ENCODE assay signal across 33 cellular contexts in the genomic region with DNA sequence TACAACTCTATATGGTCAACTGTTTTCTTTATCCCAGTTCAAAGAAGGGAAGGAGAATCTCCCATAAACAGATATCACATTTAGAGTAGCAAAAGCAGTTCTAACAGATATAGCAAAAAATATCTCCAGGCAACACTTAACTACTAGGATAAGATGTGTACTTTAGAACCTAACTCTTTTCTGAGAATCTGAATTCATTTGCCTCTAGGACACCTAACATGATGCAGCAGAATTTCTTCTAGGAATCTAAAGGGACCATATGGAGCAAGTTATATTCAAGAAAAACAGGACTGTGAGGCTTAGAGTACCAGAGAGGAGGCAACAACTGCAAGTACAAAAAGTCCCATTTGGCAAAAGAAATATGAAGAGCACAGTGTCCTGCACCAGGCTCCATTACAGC. TPM values are rescaled to one million over a fixed set of nuclear protein-coding genes. Genes with fewer than 3 reads are reported as not detected.
DNase-seq lines count a peak whose midpoint lies in the region; ATAC-seq, FAIRE-seq and TF ChIP-seq lines count a peak whose summit lies in the region.
"Had no signal": no experiment of that assay in that cellular context is flagged by ENCODE, and none has a peak within 500 bp of the region (broad histone marks: within the 10 kb centered on the region; RNA-seq: fewer than 3 reads in every experiment).

No MANE protein-coding gene starts in this region.

- POLR2A ChIA-PET in K562 (lab: Yijun Ruan, JAX): no interaction called here
- POLR2A ChIA-PET in Caco-2 (lab: Charles Lee): no interaction called here

- BruUV-seq in K562 (replicated peaks; lab: Mats Ljungman, UMichigan) (no TSS peak), Caco-2 (replicated peaks; lab: Mats Ljungman, UMichigan) (no TSS peak)

- peaks cover 22% of the 10 kb centered on the region for H3K9me3 Mint-ChIP-seq in Caco-2 (ENCODE audit: unreplicated experiment)
- H3K9me3 Mint-ChIP-seq: CD4-positive, alpha-beta T cell had no signal

- no peaks in the 10 kb centered on the region for H3K9me1 ChIP-seq in K562 (ENCODE audit: control insufficient read depth, insufficient read depth, low read length)

- H3K9ac ChIP-seq in K562 (ENCODE audit: insufficient read depth in 1 of 2, low read depth in 2 of 2, low read length in 2 of 2): peak overlapping the region in 1 of 2 experiments; percentile 20; a peak in 1 of 4 replicates
- H3K9ac ChIP-seq: BLaER1; BLaER1 treated with 17β-estradiol and CSF1 and Interleukin-3, amounts not matched to agents 10 nM and 100 nM had no signal

- in situ Hi-C loops in K562 (cut with MboI): no loop called here

- no peaks in the 10 kb centered on the region for H3K27me3 ChIP-seq in K562 (ENCODE audit: control insufficient read depth in 2 of 2, insufficient read depth in 2 of 2, low read length in 2 of 2)
- H3K27me3 ChIP-seq in Caco-2 (replicated peaks; ENCODE audit: control insufficient read depth, insufficient read depth, low read length): no peaks in the 10 kb centered on the region
- H3K27me3 ChIP-seq: BLaER1; BLaER1 treated with 17β-estradiol and CSF1 and Interleukin-3, amounts not matched to agents 10 nM and 100 nM had no signal

- no peak for TF ChIP-seq POLR2A in K562 (conservative IDR thresholded peaks at IDR 0.05)

- H3K79me2 ChIP-seq in K562 (ENCODE audit: control insufficient read depth, insufficient read depth, low read length): no peaks in the 10 kb centered on the region

- FAIRE-seq in K562 (lab: Jason Lieb, UNC): no peak
- FAIRE-seq: A204.1, A549, D721Med had no signal

- no peaks in the 10 kb centered on the region for H3K36me3 Mint-ChIP-seq in Caco-2 (ENCODE audit: insufficient read depth, unreplicated experiment)
- H3K36me3 Mint-ChIP-seq: CD14-positive monocyte; CD4-positive, CD25-positive, alpha-beta regulatory T cell; CD8-positive, alpha-beta T cell had no signal

- TF ChIP-seq RAD21 in K562 (CRISPR knock-in tag; conservative IDR thresholded peaks at IDR 0.05 in 1 of 2, IDR thresholded peaks at IDR 0.05 in 1 of 2): no peak

- H4K20me1 ChIP-seq in K562 (replicated peaks; ENCODE audit: control insufficient read depth, insufficient read depth, low read length): no peaks in the 10 kb centered on the region
- H4K20me1 ChIP-seq: BLaER1; BLaER1 treated with 17β-estradiol and CSF1 and Interleukin-3, amounts not matched to agents 10 nM and 100 nM had no signal

- H3K4me3 ChIP-seq in K562 (no peak overlapping the region), Caco-2 (ENCODE audit: low read depth, low read length) (no peak overlapping the region)
- H3K4me3 ChIP-seq: A549; BLaER1; BLaER1 treated with 17β-estradiol and CSF1 and Interleukin-3, amounts not matched to agents 10 nM and 100 nM had no signal

- intact Hi-C loops in K562 (cut with micrococcal nuclease) (no loop called here), Caco-2 (cut with micrococcal nuclease; ENCODE audit: unreplicated experiment) (no loop called here)

- DNase-seq in K562 (ENCODE audit: extremely low read depth in 1 of 4, low spot score in 3 of 4) (peak in 1 of 4 experiments; percentile 21), Caco-2 (no peak), HK-2 (ENCODE audit: unreplicated experiment) (no peak)
- DNase-seq: 8988T; ACHN; AML-193; BE2C; C1 segment of cervical spinal cord; Calu3; CD4-positive, alpha-beta memory T cell; CD4-positive, alpha-beta T cell; CD4-positive, CD25-positive, alpha-beta regulatory T cell; CD8-positive, alpha-beta memory T cell; CD8-positive, alpha-beta T cell; COR-L47; DMS 273 treated with DMSO at 0.1 percent for 48 hours; DMS153; DMS53; DMS79; DMS79 treated with DMSO at 0.1 percent for 48 hours; DND-41; EL had no signal

- H3K27ac ChIP-seq in C4-2B (peak overlapping the region; percentile 1; the same call in 1 of the 2 replicates), K562 (ENCODE audit: extremely low read depth, low read depth, low read length) (peak overlapping the region; percentile 48; the same call in 2 of the 3 replicates), temporal lobe (ENCODE audit: low read depth, low read length) (peak overlapping the region; percentile 22)
- H3K27ac ChIP-seq: 22Rv1; A549; BLaER1; BLaER1 treated with 17β-estradiol and CSF1 and Interleukin-3, amounts not matched to agents 10 nM and 100 nM had no signal

- H3K27ac Mint-ChIP-seq in Caco-2 (ENCODE audit: unreplicated experiment): no peak overlapping the region
- H3K27ac Mint-ChIP-seq: B cell; CD14-positive monocyte; CD4-positive, alpha-beta memory T cell; CD4-positive, alpha-beta T cell; CD4-positive, CD25-positive, alpha-beta regulatory T cell; CD8-positive, alpha-beta memory T cell; CD8-positive, alpha-beta T cell had no signal

- H3K36me3 ChIP-seq in K562 (ENCODE audit: control insufficient read depth, insufficient read depth, low read length) (no peaks in the 10 kb centered on the region), Caco-2 (ENCODE audit: control insufficient read depth, insufficient read depth, low read length) (no peaks in the 10 kb centered on the region)
- H3K36me3 ChIP-seq: BE2C; BLaER1; BLaER1 treated with 17β-estradiol and CSF1 and Interleukin-3, amounts not matched to agents 10 nM and 100 nM had no signal

- peak overlapping the region; percentile 52 for H3K4me2 ChIP-seq in K562 (ENCODE audit: insufficient read depth, low read length)
- H3K4me2 ChIP-seq: A549; BLaER1; BLaER1 treated with 17β-estradiol and CSF1 and Interleukin-3, amounts not matched to agents 10 nM and 100 nM had no signal

- peak overlapping the region; percentile 64 for H2AFZ ChIP-seq in K562 (ENCODE audit: low read depth, low read length)

- ATAC-seq in K562: peak; percentile 76
- ATAC-seq in GM18873 (IDR thresholded peaks at IDR 0.05; ENCODE audit: low FRiP score, unreplicated experiment): no peak
- ATAC-seq: A549; CD8-positive, alpha-beta T cell had no signal

- H3K4me3 Mint-ChIP-seq in Caco-2 (ENCODE audit: unreplicated experiment): no peak overlapping the region
- H3K4me3 Mint-ChIP-seq: B cell; CD14-positive monocyte; CD4-positive, alpha-beta memory T cell; CD4-positive, alpha-beta T cell; CD4-positive, CD25-positive, alpha-beta regulatory T cell; CD8-positive, alpha-beta T cell had no signal

- H3K4me1 ChIP-seq in K562 (replicated peaks in 1 of 2; ENCODE audit: control insufficient read depth in 2 of 2, insufficient read depth in 2 of 2, low read length in 2 of 2) (peaks cover 0 to 7% of the 10 kb centered on the region in 2 experiments; a peak in 2 of 5 replicates), Caco-2 (no peaks in the 10 kb centered on the region)
- H3K4me1 ChIP-seq: A549; BE2C; BLaER1; BLaER1 treated with 17β-estradiol and CSF1 and Interleukin-3, amounts not matched to agents 10 nM and 100 nM had no signal

- TF ChIP-seq CTCF in C4-2B (conservative IDR thresholded peaks at IDR 0.05): no peak
- TF ChIP-seq CTCF in K562 (IDR thresholded peaks at IDR 0.05 in 2 of 3, conservative IDR thresholded peaks at IDR 0.05 in 1 of 3; ENCODE audit: insufficient read depth in 2 of 3, low read depth in 1 of 3, low read length in 3 of 3): no peak
- TF ChIP-seq CTCF in Caco-2 (IDR thresholded peaks at IDR 0.05; ENCODE audit: insufficient read depth in 1 of 2, low read depth in 1 of 2, low read length in 1 of 2, severe bottlenecking in 1 of 2, unreplicated experiment in 1 of 2): no peak

- CTCF ChIA-PET in K562 (lab: Yijun Ruan, JAX; ENCODE audit: low intra/inter-chr PET ratio) (no interaction called here), Caco-2 (lab: Charles Lee) (no interaction called here)

- no peaks in the 10 kb centered on the region for H3K27me3 Mint-ChIP-seq in Caco-2 (ENCODE audit: insufficient read depth, unreplicated experiment)

- H3K9me3 ChIP-seq in K562 (replicated peaks; ENCODE audit: control insufficient read depth, insufficient read depth, low read depth, low read length) (peaks cover 11% of the 10 kb centered on the region), Caco-2 (peaks cover 24% of the 10 kb centered on the region)
- H3K9me3 ChIP-seq: BE2C had no signal

- 0 out of 2 replicates have a peak, but pooled peaks have one; percentile 10 for TF ChIP-seq EP300 in K562 (IDR thresholded peaks at IDR 0.05; ENCODE audit: low read length)

- H3K4me1 Mint-ChIP-seq in Caco-2 (ENCODE audit: low read depth, unreplicated experiment): no peaks in the 10 kb centered on the region
- H3K4me1 Mint-ChIP-seq: B cell; CD14-positive monocyte; CD4-positive, alpha-beta memory T cell; CD4-positive, CD25-positive, alpha-beta regulatory T cell; CD8-positive, alpha-beta memory T cell had no signal

TF ChIP-seq in K562, 482 proteins besides CTCF, POLR2A, EP300 and RAD21 (continues in another document):
- TF ChIP-seq CBFA2T3 (IDR thresholded peaks at IDR 0.05) (peak; percentile 11; the same call in 1 of the 2 replicates), NFE2 (IDR thresholded peaks at IDR 0.05; ENCODE audit: low read depth) (peak; percentile 57), GABPA (tag; conservative IDR thresholded peaks at IDR 0.05; ENCODE audit: low read depth) (no peak), SMARCA4 (IDR thresholded peaks at IDR 0.05) (peak; percentile 23; the same call in 1 of the 2 replicates), ZSCAN29 (IDR thresholded peaks at IDR 0.05) (no peak), RFX1 (IDR thresholded peaks at IDR 0.05) (peak; percentile 41; the same call in 1 of the 2 replicates), C11orf30 (IDR thresholded peaks at IDR 0.05; ENCODE audit: low read depth) (peak; percentile 71), TCF7L2 (IDR thresholded peaks at IDR 0.05; ENCODE audit: low read depth, low read length) (no peak), MAFF (IDR thresholded peaks at IDR 0.05; ENCODE audit: low read length) (0 out of 2 replicates have a peak, but pooled peaks have one; percentile 2), MAFG (tag; conservative IDR thresholded peaks at IDR 0.05) (peak; percentile 43; the same call in 1 of the 2 replicates)

RNA-seq across cellular contexts. Expression of gene CAPRIN2, which starts 24.4 kb away (rescaled TPM):
- 22.1 and 98.5 TPM in 2 replicates for total RNA-seq in K562 (2011; cell fraction: chromatin; rRNA removed; ENCODE audit: low replicate concordance)
- 8.2 and 17.9 TPM in 2 replicates for total RNA-seq in K562 (2011; cell fraction: nucleolus; rRNA removed)
- total RNA-seq in K562 (2011; cell fraction: nucleoplasm; rRNA removed): 28.2 and 33.9 TPM in 2 replicates
- total RNA-seq in K562 (2014; rRNA removed) (5.3 and 6.7 TPM in 2 replicates), K562 (2014; rRNA removed; fragmentation: Illumina TruSeq; extraction: Trizol) (8.9 and 10.0 TPM in 2 replicates), K562 (2015; rRNA removed; fragmentation: Illumina TruSeq; extraction: Trizol) (8.2 and 9.4 TPM in 2 replicates), K562 (2021) (7.4 and 8.3 TPM in 2 replicates), temporal lobe (31.5 TPM), Caco-2 (2022) (19.6 and 21.7 TPM in 2 replicates)
- polyA plus RNA-seq in K562 (2011; rRNA removed) (12.3 and 14.5 TPM in 2 replicates), K562 (2014; fragmentation: Illumina TruSeq; extraction: Trizol) (11.1 and 12.3 TPM in 2 replicates), K562 (2014; fragmentation: Nextera tagmentation; extraction: Ambion mirVana) (1 to 10 TPM; 2.3 to 3.4 TPM), K562 (2014; rRNA removed) (8.8 and 9.4 TPM in 2 replicates)
- polyA plus RNA-seq in K562 (2011; cell fraction: cytosol; rRNA removed): 3.6 and 6.2 TPM in 2 replicates
- polyA plus RNA-seq in K562 (2011; cell fraction: nucleus; rRNA removed): 38.3 and 43.2 TPM in 2 replicates
- 5.6 and 10.0 TPM in 2 replicates for polyA plus RNA-seq in K562 (2012)
- polyA minus RNA-seq in K562 (2011; rRNA and poly(A)+ RNA removed): 10.8 and 12.1 TPM in 2 replicates
- polyA minus RNA-seq in K562 (2011; cell fraction: cytosol; rRNA and poly(A)+ RNA removed): 2.9 and 6.1 TPM in 2 replicates
- polyA minus RNA-seq in K562 (2011; cell fraction: nucleus; rRNA and poly(A)+ RNA removed): 8.9 and 16.7 TPM in 2 replicates
